ENCODE assay signal across 9 cellular contexts in the genomic region with DNA sequence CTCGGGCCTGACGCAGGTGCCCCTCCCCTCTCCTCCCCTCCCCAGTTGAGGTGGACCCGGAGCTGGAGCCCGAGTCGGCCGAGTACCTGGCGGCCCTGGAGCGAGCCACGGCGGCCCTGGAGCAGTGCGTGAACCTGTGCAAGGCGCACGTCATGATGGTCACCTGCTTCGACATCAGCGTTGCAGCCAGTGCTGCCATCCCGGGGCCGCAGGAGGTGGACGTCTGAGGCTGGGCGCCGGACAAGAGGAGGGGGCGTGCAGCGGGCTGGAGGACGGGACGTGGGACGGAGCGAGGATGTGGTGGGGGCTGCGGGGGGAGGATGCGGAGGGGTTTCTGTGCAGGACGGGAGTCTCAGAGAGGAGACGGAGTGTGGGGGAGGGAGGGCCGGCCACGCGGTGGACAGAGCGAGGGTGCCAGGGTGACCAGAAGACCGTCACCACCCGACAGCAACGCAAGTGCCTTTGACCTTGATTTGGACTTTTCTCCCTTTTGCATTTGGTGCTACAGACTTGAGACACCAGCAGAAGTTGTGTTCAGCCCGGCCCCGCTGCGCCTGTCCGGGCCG. TPM values are rescaled to one million over a fixed set of nuclear protein-coding genes. Genes with fewer than 3 reads are reported as not detected.
"Had no signal": no experiment of that assay in that cellular context is flagged by ENCODE, and none has a peak within 500 bp of the region (broad histone marks: within the 10 kb centered on the region; RNA-seq: fewer than 3 reads in every experiment).

No MANE protein-coding gene starts in this region.

- H3K9me3 ChIP-seq: HAP-1 had no signal

- H3K4me1 ChIP-seq: HAP-1 had no signal

- H3K27ac ChIP-seq: GM23248, HL-60 had no signal

- H3K4me3 ChIP-seq: GM23248, HAP-1 had no signal

- DNase-seq: GM23248, GOT3, H7, KBM-7 had no signal

- ATAC-seq: HCT116, HepG2 had no signal

RNA-seq across cellular contexts. Expression of a gene that starts 41.3 kb away (rescaled TPM):
- total RNA-seq: GM23248, HepG2 had no signal
- polyA plus RNA-seq: GM23248, HepG2, IgD-negative memory B cell had no signal
